ENCODE assay signal across 8 cellular contexts in genomic region chr2:216519154-216519762, GRCh38. TPM values are rescaled to one million over a fixed set of nuclear protein-coding genes. Genes with fewer than 3 reads are reported as not detected.
A peak's percentile ranks its signal among the peaks of the same experiment; 100 is the strongest.
DNase-seq lines count a peak whose midpoint lies in the region; ATAC-seq and TF ChIP-seq lines count a peak whose summit lies in the region.

No MANE protein-coding gene starts in this region.

- H3K36me3 ChIP-seq in GM06990 (ENCODE audit: control insufficient read depth, insufficient read depth, low read length) = no peaks in the 10 kb centered on the region

- no peaks in the 10 kb centered on the region for H3K27me3 ChIP-seq in GM06990 (replicated peaks; ENCODE audit: control insufficient read depth, insufficient read depth, low read length)

- H3K9me3 Mint-ChIP-seq in T-cell (no peaks in the 10 kb centered on the region), chondrocyte (ENCODE audit: low read depth) (peaks cover under 1% of the 10 kb centered on the region)
- peaks cover under 1% of the 10 kb centered on the region for H3K9me3 Mint-ChIP-seq in stimulated activated memory B cell treated with anti-CD40 and anti-IgM and Interleukin-4, amounts not matched to agents 10 μg/mL and 1 μg/mL and 100 μg/mL, for 72 hours

- ATAC-seq in T-cell (replicated peaks in 1 of 4) = peak in 3 of 4 experiments; percentile 37 to 57 (median 40)
- peak; percentile 58 for ATAC-seq in stimulated activated memory B cell treated with anti-CD40 and anti-IgM and Interleukin-4, amounts not matched to agents 10 μg/mL and 1 μg/mL and 100 μg/mL, for 72 hours
- ATAC-seq in HG02610 (IDR thresholded peaks at IDR 0.05; ENCODE audit: unreplicated experiment) = no peak

- peak; percentile 62 for TF ChIP-seq CTCF in GM06990 (IDR thresholded peaks at IDR 0.05; ENCODE audit: insufficient read depth, low read length, poor library complexity, severe bottlenecking)
- TF ChIP-seq CTCF in chondrocyte (IDR thresholded peaks at IDR 0.05) = peak; percentile 95

- POLR2A ChIA-PET in HEK293T (lab: Yijun Ruan, JAX) = no interaction called here
- POLR2A ChIA-PET in T-cell (lab: Charles Lee) = no interaction called here

- H3K4me1 Mint-ChIP-seq in T-cell (no peaks in the 10 kb centered on the region), chondrocyte (ENCODE audit: low read depth) (peaks cover 22% of the 10 kb centered on the region)
- no peaks in the 10 kb centered on the region for H3K4me1 Mint-ChIP-seq in stimulated activated memory B cell treated with anti-CD40 and anti-IgM and Interleukin-4, amounts not matched to agents 10 μg/mL and 1 μg/mL and 100 μg/mL, for 72 hours

- CTCF ChIA-PET in HEK293T (lab: Yijun Ruan, JAX) = interaction anchor here (0.6 to 3.1 kb wide), 11 partner anchors 12 to 150 kb away, joined by 3 to 14 read pairs (median 4); no protein-coding TSS in a partner anchor
- CTCF ChIA-PET in T-cell (lab: Charles Lee) = interaction anchor here (0.5 to 4.8 kb wide), 12 partner anchors 9 to 1194 kb away, joined by 3 to 36 read pairs (median 4); no protein-coding TSS in a partner anchor

- H3K4me3 Mint-ChIP-seq in T-cell (no peak overlapping the region), chondrocyte (ENCODE audit: unreplicated experiment) (no peak overlapping the region)
- H3K4me3 Mint-ChIP-seq in stimulated activated memory B cell treated with anti-CD40 and anti-IgM and Interleukin-4, amounts not matched to agents 10 μg/mL and 1 μg/mL and 100 μg/mL, for 72 hours = no peak overlapping the region

- no peaks in the 10 kb centered on the region for H3K36me3 Mint-ChIP-seq in T-cell
- H3K36me3 Mint-ChIP-seq in chondrocyte (ENCODE audit: low read depth) = peaks cover 3% of the 10 kb centered on the region
- H3K36me3 Mint-ChIP-seq in stimulated activated memory B cell treated with anti-CD40 and anti-IgM and Interleukin-4, amounts not matched to agents 10 μg/mL and 1 μg/mL and 100 μg/mL, for 72 hours = no peaks in the 10 kb centered on the region

- H3K27me3 Mint-ChIP-seq in T-cell (no peaks in the 10 kb centered on the region), chondrocyte (ENCODE audit: low read depth) (no peaks in the 10 kb centered on the region)
- H3K27me3 Mint-ChIP-seq in stimulated activated memory B cell treated with anti-CD40 and anti-IgM and Interleukin-4, amounts not matched to agents 10 μg/mL and 1 μg/mL and 100 μg/mL, for 72 hours = no peaks in the 10 kb centered on the region

- DNase-seq in GM06990 (ENCODE audit: extremely low read depth, insufficient read length) (no peak), HEK293T (ENCODE audit: extremely low spot score) (peak; percentile 65), NCI-H1930 (lab: John Stamatoyannopoulos, UW) (peak; percentile 58), T-cell (peak in 24 of 34 experiments; percentile 2 to 50 (median 30)), chondrocyte (ENCODE audit: low spot score) (no peak), left kidney (ENCODE audit: low read depth, low spot score) (peak; percentile 92)

- H3K4me3 ChIP-seq in GM06990 (replicated peaks; ENCODE audit: low read depth, low read length) = no peak overlapping the region

- H3K27ac Mint-ChIP-seq in T-cell = no peak overlapping the region
- H3K27ac Mint-ChIP-seq in chondrocyte (ENCODE audit: unreplicated experiment) = peak overlapping the region; percentile 80
- H3K27ac Mint-ChIP-seq in stimulated activated memory B cell treated with anti-CD40 and anti-IgM and Interleukin-4, amounts not matched to agents 10 μg/mL and 1 μg/mL and 100 μg/mL, for 72 hours = no peak overlapping the region

TF ChIP-seq in HEK293T, 16 proteins besides CTCF, POLR2A, EP300 and RAD21:
- no peak for TF ChIP-seq ARNT (IDR thresholded peaks at IDR 0.05)
- peak; percentile 26; the same call in 1 of the 2 replicates for TF ChIP-seq PKNOX1 (IDR thresholded peaks at IDR 0.05)
TF ChIP-seq in HEK293T: peak in this region for 1.

RNA-seq across cellular contexts. Expression of gene RPL37A, which starts 20.6 kb away (rescaled TPM):
- total RNA-seq in T-cell (1,000 to 10,000 TPM; 3,102 to 3,715 (median 3,468) TPM), chondrocyte (2,015 to 2,317 TPM (median 2,049 TPM) in 3 replicates)

Comparison
In these comparisons a context has a peak if more than half of its experiments do, and no peak if none do; other contexts are left out.
1. DNase-seq: peak in HEK293T (single experiment), NCI-H1930 (2 of 2), T-cell (24 of 34) and left kidney (single experiment); none in GM06990 (single experiment) and chondrocyte (single experiment).